In the genomic region with DNA sequence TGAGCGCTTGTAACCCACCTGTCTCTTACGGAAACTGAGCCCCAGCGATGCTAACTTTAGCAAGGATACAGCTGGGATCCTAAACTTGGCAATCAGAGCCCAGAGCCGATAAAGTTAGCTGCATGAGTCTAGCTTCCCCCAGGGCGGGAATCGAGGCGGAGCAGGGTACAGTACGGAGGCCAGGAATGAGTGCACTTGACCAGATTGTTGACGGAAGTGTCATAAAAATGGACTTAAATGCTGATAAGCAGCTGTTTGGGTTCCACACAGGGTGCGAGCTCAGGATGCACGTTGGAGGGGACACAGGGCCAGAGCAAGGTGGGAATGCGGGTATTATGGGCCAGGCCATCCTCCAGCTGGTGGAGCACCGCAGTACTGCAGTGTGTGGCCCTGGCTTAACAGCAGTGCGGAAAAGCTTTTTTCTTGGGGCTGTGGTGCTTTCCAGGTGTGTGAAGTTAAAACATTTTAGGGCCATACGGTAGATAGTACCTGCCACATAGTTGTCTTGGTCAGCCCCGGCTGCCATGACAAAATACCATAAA, we compare ENCODE assay signal across 8 cellular contexts. TPM values are rescaled to one million over a fixed set of nuclear protein-coding genes. Genes with fewer than 3 reads are reported as not detected.
A peak's percentile ranks its signal among the peaks of the same experiment; 100 is the strongest.
DNase-seq lines count a peak whose midpoint lies in the region; ATAC-seq and TF ChIP-seq lines count a peak whose summit lies in the region.
"Not testable (repeated sequence)": the region's sequence is repeated elsewhere in the genome, so short reads cannot be mapped to it uniquely, and the experiment has no call there.

No MANE protein-coding gene starts in this region.

- H3K27ac Mint-ChIP-seq in T-helper 2 cell treated with Interferon-gamma antibody and Interleukin-4, amounts not matched to agents 5 μg/mL and 100 μg/mL, for 36 hours, result peak overlapping the region; percentile 94
- peak overlapping the region; percentile 95 for H3K27ac Mint-ChIP-seq in MCF 10A (ENCODE audit: low read depth, unreplicated experiment)

- H3K27me3 Mint-ChIP-seq in T-helper 2 cell treated with Interferon-gamma antibody and Interleukin-4, amounts not matched to agents 5 μg/mL and 100 μg/mL, for 36 hours (ENCODE audit: low read depth); MCF 10A (ENCODE audit: insufficient read depth, unreplicated experiment): not testable (repeated sequence)

- not testable (repeated sequence) for H3K27me3 ChIP-seq in AG04450 (ENCODE audit: control insufficient read depth, insufficient read depth, low read length); prostate gland (replicated peaks; ENCODE audit: insufficient read depth)

- peaks cover 26% of the 10 kb centered on the region for H3K4me1 Mint-ChIP-seq in T-helper 2 cell treated with Interferon-gamma antibody and Interleukin-4, amounts not matched to agents 5 μg/mL and 100 μg/mL, for 36 hours (ENCODE audit: low read depth)
- H3K4me1 Mint-ChIP-seq in MCF 10A (ENCODE audit: insufficient read depth, unreplicated experiment), result peaks cover 19% of the 10 kb centered on the region

- TF ChIP-seq POLR2A in prostate gland (IDR thresholded peaks at IDR 0.05), result not testable (repeated sequence)

- intact Hi-C loops in MCF 10A (cut with micrococcal nuclease); prostate gland (cut with DNase I): not testable (repeated sequence)

- POLR2A ChIA-PET in AG04450 (lab: Yijun Ruan, JAX), result not testable (repeated sequence)
- POLR2A ChIA-PET in MCF 10A (lab: Yijun Ruan, JAX), result interaction anchor here (1.6 kb wide), 1 partner anchor 172 kb away, joined by 4 read pairs; no protein-coding TSS in a partner anchor

- CTCF ChIA-PET in AG04450 (lab: Charles Lee), result not testable (repeated sequence)
- CTCF ChIA-PET in MCF 10A (lab: Yijun Ruan, JAX), result interaction anchor here (1.2 kb wide), 1 partner anchor 224 kb away, joined by 3 read pairs; no protein-coding TSS in a partner anchor

- DNase-seq in AG04450 (ENCODE audit: low read depth, low spot score); T-helper 2 cell treated with Interferon-gamma antibody and Interleukin-4, amounts not matched to agents 5 μg/mL and 100 μg/mL, for 36 hours (ENCODE audit: low spot score); MCF 10A (ENCODE audit: unreplicated experiment); prostate gland (ENCODE audit: low spot score): not testable (repeated sequence)
- DNase-seq in LoVo (ENCODE audit: low spot score), result peak; percentile 28

- H3K36me3 ChIP-seq in prostate gland, result not testable (repeated sequence)

- TSS peak; percentile 58 for BruUV-seq in MCF 10A (replicated peaks; lab: Mats Ljungman, UMichigan)

- ATAC-seq in GM18909 (IDR thresholded peaks at IDR 0.05; ENCODE audit: poor library complexity, unreplicated experiment) (peak; percentile 50), HG02870 (IDR thresholded peaks at IDR 0.05; ENCODE audit: unreplicated experiment) (peak; percentile 27)

- H3K9me3 Mint-ChIP-seq in T-helper 2 cell treated with Interferon-gamma antibody and Interleukin-4, amounts not matched to agents 5 μg/mL and 100 μg/mL, for 36 hours; MCF 10A (ENCODE audit: unreplicated experiment): not testable (repeated sequence)

- peak overlapping the region; percentile 71 for H3K4me3 ChIP-seq in AG04450 (ENCODE audit: low read depth, low read length)
- peak overlapping the region; percentile 79 for H3K4me3 ChIP-seq in iPS-11a (ENCODE audit: low read depth, low read length)
- peak overlapping the region; percentile 51 to 67 for H3K4me3 ChIP-seq in prostate gland

- TF ChIP-seq CTCF in AG04450 (IDR thresholded peaks at IDR 0.05; ENCODE audit: low read depth, low read length), result peak; percentile 43
- TF ChIP-seq CTCF in MCF 10A (IDR thresholded peaks at IDR 0.05; ENCODE audit: unreplicated experiment), result peak; percentile 35
- peak in 2 of 4 experiments; percentile 17 to 32 for TF ChIP-seq CTCF in prostate gland (IDR thresholded peaks at IDR 0.05)

- H3K4me1 ChIP-seq in prostate gland (replicated peaks), result not testable (repeated sequence)

- H3K9me3 ChIP-seq in AG04450 (ENCODE audit: control insufficient read depth, insufficient read depth, low read length); prostate gland: not testable (repeated sequence)

- WGBS in prostate gland, result 2% methylated on average over 16 of the region's 16 CpGs

- peak overlapping the region; percentile 78 for H3K27ac ChIP-seq in AG04450 (ENCODE audit: low read depth, low read length)
- H3K27ac ChIP-seq in prostate gland, result peak overlapping the region; percentile 90 to 92

- peaks cover 11% of the 10 kb centered on the region for H3K36me3 Mint-ChIP-seq in T-helper 2 cell treated with Interferon-gamma antibody and Interleukin-4, amounts not matched to agents 5 μg/mL and 100 μg/mL, for 36 hours (ENCODE audit: low read depth)
- peaks cover 30% of the 10 kb centered on the region for H3K36me3 Mint-ChIP-seq in MCF 10A (ENCODE audit: insufficient read depth, unreplicated experiment)

- H3K4me3 Mint-ChIP-seq in T-helper 2 cell treated with Interferon-gamma antibody and Interleukin-4, amounts not matched to agents 5 μg/mL and 100 μg/mL, for 36 hours, result peak overlapping the region; percentile 98
- H3K4me3 Mint-ChIP-seq in MCF 10A (ENCODE audit: unreplicated experiment), result peak overlapping the region; percentile 97

RNA-seq across cellular contexts. Expression of a gene that starts 0.7 kb away (rescaled TPM):
- polyA plus RNA-seq in AG04450 (2011; rRNA removed), result 5.1 and 5.8 TPM in 2 replicates
- polyA minus RNA-seq in AG04450 (2011; rRNA and poly(A)+ RNA removed), result 9.9 and 14.6 TPM in 2 replicates
- total RNA-seq in MCF 10A (2022) (47.8 and 48.7 TPM in 2 replicates), prostate gland (10 to 100 TPM; 24.2 to 49.0 TPM)
